24 cellular contexts compared by ENCODE assay signal in genomic region chr20:24370249-24370648, GRCh38.
DNase-seq lines count a peak whose midpoint lies in the region; ATAC-seq, FAIRE-seq and TF ChIP-seq lines count a peak whose summit lies in the region.
"Had no signal": no experiment of that assay in that cellular context is flagged by ENCODE, and none has a peak within 500 bp of the region (broad histone marks: within the 10 kb centered on the region; RNA-seq: fewer than 3 reads in every experiment).

No MANE protein-coding gene starts in this region.

- H3K4me1 ChIP-seq in small intestine (ENCODE audit: control insufficient read depth in 2 of 2, insufficient read depth in 1 of 2, low read depth in 1 of 2, low read length in 1 of 2), result no peaks in the 10 kb centered on the region
- no peaks in the 10 kb centered on the region for H3K4me1 ChIP-seq in PC-3 (ENCODE audit: insufficient read depth, low read length)
- H3K4me1 ChIP-seq: BLaER1, Caco-2 had no signal

- H2AFZ ChIP-seq in PC-3 (ENCODE audit: low read length), result no peak overlapping the region
- H2AFZ ChIP-seq: GM23338 had no signal

- CTCF ChIA-PET in PC-3 (lab: Charles Lee), result no interaction called here

- BruUV-seq in PC-3 (replicated peaks; lab: Mats Ljungman, UMichigan), result no TSS peak

- no peaks in the 10 kb centered on the region for H3K9me3 ChIP-seq in small intestine (ENCODE audit: control insufficient read depth, low read depth)
- H3K9me3 ChIP-seq in PC-3 (ENCODE audit: low read length), result no peaks in the 10 kb centered on the region
- H3K9me3 ChIP-seq: BLaER1, Caco-2 had no signal

- H3K27ac Mint-ChIP-seq in natural killer cell treated with Interleukin-12 subunit alpha and Interleukin-12 subunit beta and Interleukin-15 and Interleukin-18, amount 100 ng/mL, for 72 hours, result no peak overlapping the region
- H3K27ac Mint-ChIP-seq in natural killer cell, result no peak overlapping the region
- H3K27ac Mint-ChIP-seq: B cell; CD8-positive, alpha-beta T cell; GM23338; H9 had no signal

- WGBS in small intestine, 3 donors, result 36 to 77% (median 56%) methylated on average over 6 of the region's 6 CpGs

- peak; percentile 12 to 27 for ATAC-seq in natural killer cell treated with Interleukin-12 subunit alpha and Interleukin-12 subunit beta and Interleukin-15 and Interleukin-18, amount 100 ng/mL, for 72 hours
- ATAC-seq in natural killer cell (no peak), left colon (peak; percentile 34), PC-3 (no peak), HG02798 (IDR thresholded peaks at IDR 0.05; ENCODE audit: poor library complexity, unreplicated experiment) (no peak)
- ATAC-seq: CD8-positive, alpha-beta T cell; GM23338; HCT116 had no signal

- H3K4me3 ChIP-seq in small intestine (ENCODE audit: low read depth in 1 of 2, low read length in 2 of 2), result no peak overlapping the region
- H3K4me3 ChIP-seq in PC-3 (ENCODE audit: low read length), result no peak overlapping the region
- H3K4me3 ChIP-seq: BLaER1, GM23338 had no signal

- intact Hi-C loops in natural killer cell (cut with micrococcal nuclease) (no loop called here), left colon (cut with DNase I, micrococcal nuclease) (no loop called here), PC-3 (cut with micrococcal nuclease) (no loop called here)

- H3K9me3 Mint-ChIP-seq in natural killer cell treated with Interleukin-12 subunit alpha and Interleukin-12 subunit beta and Interleukin-15 and Interleukin-18, amount 100 ng/mL, for 72 hours, result no peaks in the 10 kb centered on the region
- H3K9me3 Mint-ChIP-seq in natural killer cell, result no peaks in the 10 kb centered on the region
- H3K9me3 Mint-ChIP-seq: CD4-positive, CD25-positive, alpha-beta regulatory T cell; CD8-positive, alpha-beta T cell; GM23338; H9 had no signal

- no peaks in the 10 kb centered on the region for H3K79me2 ChIP-seq in PC-3 (ENCODE audit: low read length)

- no peak overlapping the region for H3K4me2 ChIP-seq in PC-3 (ENCODE audit: low read length)
- H3K4me2 ChIP-seq: BLaER1, GM23338 had no signal

- H3K27me3 Mint-ChIP-seq in natural killer cell treated with Interleukin-12 subunit alpha and Interleukin-12 subunit beta and Interleukin-15 and Interleukin-18, amount 100 ng/mL, for 72 hours, result peaks cover 5 to 18% of the 10 kb centered on the region in 2 donors
- H3K27me3 Mint-ChIP-seq in natural killer cell (ENCODE audit: low read depth in 2 of 2), result peaks cover 0 to 14% of the 10 kb centered on the region in 2 donors
- H3K27me3 Mint-ChIP-seq: B cell; CD4-positive, CD25-positive, alpha-beta regulatory T cell had no signal

- no peak for FAIRE-seq in small intestine (lab: Jason Lieb, UNC)
- FAIRE-seq: A204.1, GM12891, GM18507 had no signal

- TF ChIP-seq CTCF in natural killer cell (IDR thresholded peaks at IDR 0.05) (no peak), PC-3 (conservative IDR thresholded peaks at IDR 0.05; ENCODE audit: low read depth, low read length) (no peak)

- H3K36me3 ChIP-seq in small intestine (ENCODE audit: control insufficient read depth in 2 of 2, insufficient read depth in 2 of 2, low read length in 2 of 2) (no peaks in the 10 kb centered on the region), PC-3 (ENCODE audit: low read depth, low read length) (no peaks in the 10 kb centered on the region)
- H3K36me3 ChIP-seq: BLaER1 had no signal

- H3K9ac ChIP-seq in PC-3 (ENCODE audit: low read length), result no peak overlapping the region
- H3K9ac ChIP-seq: BLaER1 had no signal

- no peaks in the 10 kb centered on the region for H3K9me2 ChIP-seq in PC-3 (replicated peaks; ENCODE audit: low read length)

- H3F3A ChIP-seq in PC-3 (ENCODE audit: low read length, unreplicated experiment), result no peaks in the 10 kb centered on the region

- no peak overlapping the region for H3K27ac ChIP-seq in small intestine (ENCODE audit: low read depth in 1 of 2, low read length in 1 of 2)
- H3K27ac ChIP-seq in PC-3 (ENCODE audit: low read length), result no peak overlapping the region
- H3K27ac ChIP-seq: 22Rv1, BLaER1, C4-2B had no signal

- H4K20me1 ChIP-seq in PC-3 (ENCODE audit: low read length), result no peaks in the 10 kb centered on the region
- H4K20me1 ChIP-seq: BLaER1 had no signal

- DNase-seq in DMS53 (lab: John Stamatoyannopoulos, UW), result peak; percentile 7
- no peak for DNase-seq in DMS53 treated with DMSO at 0.1 percent for 48 hours (lab: John Stamatoyannopoulos, UW; ENCODE audit: unreplicated experiment)
- no peak for DNase-seq in natural killer cell treated with Interleukin-12 subunit alpha and Interleukin-12 subunit beta and Interleukin-15 and Interleukin-18, amount 100 ng/mL, for 72 hours (ENCODE audit: low spot score)
- no peak for DNase-seq in natural killer cell
- DNase-seq in left colon, result no peak
- DNase-seq in small intestine, result peak; percentile 17
- DNase-seq in PC-3, result no peak
- DNase-seq: CD4-positive, CD25-positive, alpha-beta regulatory T cell; CD8-positive, alpha-beta T cell; DMS153; DMS79 treated with DMSO at 0.1 percent for 48 hours; GF-D8; H9 had no signal

- H3K4me3 Mint-ChIP-seq in natural killer cell treated with Interleukin-12 subunit alpha and Interleukin-12 subunit beta and Interleukin-15 and Interleukin-18, amount 100 ng/mL, for 72 hours, result no peak overlapping the region
- no peak overlapping the region for H3K4me3 Mint-ChIP-seq in natural killer cell
- H3K4me3 Mint-ChIP-seq: B cell; CD4-positive, CD25-positive, alpha-beta regulatory T cell; CD8-positive, alpha-beta T cell; GM23338; H9 had no signal

- POLR2A ChIA-PET in PC-3 (lab: Charles Lee; ENCODE audit: unreplicated experiment), result no interaction called here

- H3K36me3 Mint-ChIP-seq in natural killer cell treated with Interleukin-12 subunit alpha and Interleukin-12 subunit beta and Interleukin-15 and Interleukin-18, amount 100 ng/mL, for 72 hours, result no peaks in the 10 kb centered on the region
- H3K36me3 Mint-ChIP-seq in natural killer cell, result no peaks in the 10 kb centered on the region
- H3K36me3 Mint-ChIP-seq: CD4-positive, CD25-positive, alpha-beta regulatory T cell; CD8-positive, alpha-beta T cell had no signal

- H3K4me1 Mint-ChIP-seq in natural killer cell treated with Interleukin-12 subunit alpha and Interleukin-12 subunit beta and Interleukin-15 and Interleukin-18, amount 100 ng/mL, for 72 hours (ENCODE audit: low read depth in 2 of 2), result no peaks in the 10 kb centered on the region
- no peaks in the 10 kb centered on the region for H3K4me1 Mint-ChIP-seq in natural killer cell
- H3K4me1 Mint-ChIP-seq: B cell; CD4-positive, CD25-positive, alpha-beta regulatory T cell had no signal

- H3K27me3 ChIP-seq in small intestine (ENCODE audit: control insufficient read depth in 2 of 2, insufficient read depth in 2 of 2, low read length in 2 of 2) (no peaks in the 10 kb centered on the region), PC-3 (ENCODE audit: low read length) (peaks cover 90% of the 10 kb centered on the region)
- H3K27me3 ChIP-seq: BLaER1 had no signal

Comparison
In these comparisons a context has a peak if more than half of its experiments do, and no peak if none do; other contexts are left out.
1. DNase-seq: peak in DMS53 (single experiment) and small intestine (single experiment); none in DMS53 treated with DMSO at 0.1 percent for 48 hours (single experiment), natural killer cell treated with Interleukin-12 subunit alpha and Interleukin-12 subunit beta and Interleukin-15 and Interleukin-18, amount 100 ng/mL, for 72 hours (single experiment), natural killer cell (single experiment), left colon (0 of 2) and PC-3 (single experiment).
2. ATAC-seq: peak in natural killer cell treated with Interleukin-12 subunit alpha and Interleukin-12 subunit beta and Interleukin-15 and Interleukin-18, amount 100 ng/mL, for 72 hours (2 of 2) and left colon (single experiment); none in natural killer cell (0 of 3), PC-3 (single experiment) and HG02798 (single experiment).